In genomic region chr2:83970262-83970929, GRCh38 we compare ENCODE assay signal across 24 cellular contexts.
"Had no signal": no experiment of that assay in that cellular context is flagged by ENCODE, and none has a peak within 500 bp of the region (broad histone marks: within the 10 kb centered on the region; RNA-seq: fewer than 3 reads in every experiment).

No MANE protein-coding gene starts in this region.

- ATAC-seq: activated CD8-positive, alpha-beta T cell treated with anti-CD3 and anti-CD28 coated beads, Interleukin-2, amount 10 ng/mL, durations not matched to agents 7 days and 5 days; SK-N-SH treated with all-trans-retinoic acid at 6 μM for 48 hours had no signal

- DNase-seq: activated CD4-positive, alpha-beta T cell treated with anti-CD3 and anti-CD28 coated beads for 48 hours; activated CD4-positive, alpha-beta T cell treated with anti-CD3 and anti-CD28 coated beads, Interleukin-2, amount 50 U/mL, for 4 hours; activated CD4-positive, CD25-positive, alpha-beta regulatory T cell treated with anti-CD3 and anti-CD28 coated beads, Interleukin-2, amount 50 U/mL, for 72 hours; activated CD8-positive, alpha-beta memory T cell treated with anti-CD3 and anti-CD28 coated beads, Interleukin-2, amount 50 U/mL, for 48 hours; activated CD8-positive, alpha-beta T cell treated with anti-CD3 and anti-CD28 coated beads, Interleukin-2, amount 10 ng/mL, durations not matched to agents 7 days and 5 days; activated naive CD4-positive, alpha-beta T cell treated with anti-CD3 and anti-CD28 coated beads, Interleukin-2, amount 50 U/mL, for 16 hours; activated naive CD8-positive, alpha-beta T cell treated with anti-CD3 and anti-CD28 coated beads, Interleukin-2, amount 10 ng/mL, durations not matched to agents 7 days and 5 days; activated T-cell treated with anti-CD3 and anti-CD28 coated beads, Interleukin-2, amount 50 U/mL, for 1 hour; anterior cingulate cortex; NCI-H1092; NCI-H1436; NCI-H1694 treated with DMSO at 0.1 percent for 48 hours; NCI-H2029 treated with DMSO at 0.1 percent for 48 hours; NCI-H446; NCI-H524; NCI-H748 treated with DMSO at 0.1 percent for 48 hours; Peyer's patch; Right ventricle myocardium superior; SW 1271 had no signal

- H3K4me3 ChIP-seq: adrenal gland, Peyer's patch, SJSA1 had no signal

- H3K27ac ChIP-seq: adrenal gland, KMS-11, Peyer's patch, RWPE1, SJSA1 had no signal

- H3K9me3 ChIP-seq: adrenal gland, Peyer's patch, SJSA1 had no signal

- H3K27me3 ChIP-seq: adrenal gland, Peyer's patch, SJSA1 had no signal

- H3K4me1 ChIP-seq: Peyer's patch, SJSA1 had no signal

- H3K36me3 ChIP-seq: adrenal gland, Peyer's patch, SJSA1 had no signal
